Comparison of ENCODE assay signal across 10 cellular contexts in the genomic region with DNA sequence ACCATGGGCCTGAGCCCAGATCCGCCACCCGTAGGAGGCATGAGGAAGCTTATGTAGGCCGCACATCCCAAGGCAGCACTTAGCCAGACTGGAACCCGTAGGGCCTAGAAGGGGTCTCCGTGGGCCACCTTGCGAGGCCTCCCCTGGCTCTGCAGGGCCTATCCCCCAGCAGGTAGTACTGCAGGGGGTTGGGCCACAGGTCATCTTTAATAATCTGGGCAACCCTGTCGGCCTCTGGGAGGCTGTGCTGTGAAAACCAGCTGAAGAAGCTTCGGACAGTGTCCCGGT. TPM values are rescaled to one million over a fixed set of nuclear protein-coding genes. Genes with fewer than 3 reads are reported as not detected.
A peak's percentile ranks its signal among the peaks of the same experiment; 100 is the strongest.
DNase-seq lines count a peak whose midpoint lies in the region; ATAC-seq and TF ChIP-seq lines count a peak whose summit lies in the region.
"Had no signal": no experiment of that assay in that cellular context is flagged by ENCODE, and none has a peak within 500 bp of the region (broad histone marks: within the 10 kb centered on the region; RNA-seq: fewer than 3 reads in every experiment).

No MANE protein-coding gene starts in this region.

- DNase-seq in GM23248 = no peak
- DNase-seq in fibroblast of villous mesenchyme (ENCODE audit: low read depth) = no peak
- peak; percentile 19 for DNase-seq in retina
- DNase-seq in GM10266 (ENCODE audit: extremely low spot score) = no peak
- DNase-seq in COR-L47 (lab: John Stamatoyannopoulos, UW) = no peak
- no peak for DNase-seq in tibial nerve (ENCODE audit: low spot score in 2 of 2)
- DNase-seq: hippocampal formation, OCI-M1 had no signal

- H3K9me2 ChIP-seq in GM23248 (ENCODE audit: insufficient read depth) = no peaks in the 10 kb centered on the region

- H3K27ac ChIP-seq in GM23248 (no peak overlapping the region), tibial nerve (peak overlapping the region in 2 of 4 donors; percentile 84 to 90)

- H3K4me3 ChIP-seq in GM23248 (peak overlapping the region; percentile 77), WI38 (ENCODE audit: low read depth, low read length) (peak overlapping the region; percentile 60), fibroblast of villous mesenchyme (ENCODE audit: low read depth, low read length) (peak overlapping the region; percentile 61), tibial nerve (peak overlapping the region in 1 of 4 donors; percentile 79)

- no peaks in the 10 kb centered on the region for H3K79me2 ChIP-seq in GM23248 (ENCODE audit: insufficient read depth)

- H3K4me2 ChIP-seq in GM23248 (ENCODE audit: unreplicated experiment) = peak overlapping the region; percentile 80

- peaks cover 5% of the 10 kb centered on the region for H3K4me1 ChIP-seq in GM23248 (ENCODE audit: insufficient read depth)
- peaks cover 0 to 46% (median 13%) of the 10 kb centered on the region in 4 donors for H3K4me1 ChIP-seq in tibial nerve

- H3K27me3 ChIP-seq in GM23248 (replicated peaks; ENCODE audit: insufficient read depth) = no peaks in the 10 kb centered on the region
- H3K27me3 ChIP-seq in tibial nerve = no peaks in the 10 kb centered on the region

- whole genome bisulfite sequencing in GM23248 (ENCODE audit: low coverage in 1 of 2, low lambda C conversion rate in 2 of 2, missing lambda C conversion rate in 2 of 2), 2 experiments = 91 to 95% methylated on average over 9 of the region's 9 CpGs
- WGBS in tibial nerve, 2 donors = 88 to 96% methylated on average over 6 to 9 of the region's 9 CpGs

- ATAC-seq in GM18873 (IDR thresholded peaks at IDR 0.05; ENCODE audit: low FRiP score, unreplicated experiment) = no peak

- H4K20me1 ChIP-seq in GM23248 (ENCODE audit: insufficient read depth) = no peaks in the 10 kb centered on the region

- peaks cover 27% of the 10 kb centered on the region for H3F3A ChIP-seq in GM23248 (ENCODE audit: insufficient read depth)

- H2AFZ ChIP-seq in GM23248 = peak overlapping the region; percentile 88

- TF ChIP-seq POLR2A in tibial nerve (IDR thresholded peaks at IDR 0.05) = no peak

- in situ Hi-C loops in GM23248 (cut with MboI) = no loop called here

- H3K9me3 ChIP-seq in GM23248 (ENCODE audit: low read depth) (no peaks in the 10 kb centered on the region), tibial nerve (no peaks in the 10 kb centered on the region)

- TF ChIP-seq EP300 in tibial nerve (IDR thresholded peaks at IDR 0.05) = no peak

- H3K9ac ChIP-seq in GM23248 = peak overlapping the region; percentile 87

- H3K36me3 ChIP-seq in GM23248 (ENCODE audit: low read depth) = no peaks in the 10 kb centered on the region
- peaks cover 0 to 7% (median 0%) of the 10 kb centered on the region in 3 donors for H3K36me3 ChIP-seq in tibial nerve

- no peak for TF ChIP-seq CTCF in WI38 (IDR thresholded peaks at IDR 0.05; ENCODE audit: low read depth, low read length)
- TF ChIP-seq CTCF in fibroblast of villous mesenchyme (IDR thresholded peaks at IDR 0.05; ENCODE audit: insufficient read depth, low read depth, low read length) = no peak
- TF ChIP-seq CTCF in GM10266 (IDR thresholded peaks at IDR 0.05; ENCODE audit: control insufficient read depth, insufficient read depth, low read depth, missing control alignments) = no peak
- TF ChIP-seq CTCF in tibial nerve (IDR thresholded peaks at IDR 0.05) = no peak

RNA-seq across cellular contexts. Expression of gene PLAGL2, which starts 18.5 kb away (rescaled TPM):
- 2.1 and 4.2 TPM in 2 replicates for total RNA-seq in GM23248 (2014; rRNA removed; shearing (Covaris generic))
- 3.7 and 4.1 TPM in 2 replicates for polyA plus RNA-seq in GM23248 (2016; fragmentation: Nextera tagmentation; extraction: Ambion mirVana)
- total RNA-seq in fibroblast of villous mesenchyme (3.9 and 4.3 TPM in 2 replicates), tibial nerve (1 to 10 TPM; 4.2 to 7.2 (median 6.3) TPM)

RNA-seq across cellular contexts. Expression of gene POFUT1, which starts 18.6 kb away (rescaled TPM):
- 54.1 and 78.4 TPM in 2 replicates for total RNA-seq in GM23248 (2014; rRNA removed; shearing (Covaris generic))
- polyA plus RNA-seq in GM23248 (2016; fragmentation: Nextera tagmentation; extraction: Ambion mirVana) = 32.5 and 35.4 TPM in 2 replicates
- 43.2 and 50.1 TPM in 2 replicates for total RNA-seq in fibroblast of villous mesenchyme
- 10 to 100 TPM; 26.0 to 49.4 (median 32.4) TPM for total RNA-seq in tibial nerve
